8 cellular contexts compared by ENCODE assay signal in the genomic region with DNA sequence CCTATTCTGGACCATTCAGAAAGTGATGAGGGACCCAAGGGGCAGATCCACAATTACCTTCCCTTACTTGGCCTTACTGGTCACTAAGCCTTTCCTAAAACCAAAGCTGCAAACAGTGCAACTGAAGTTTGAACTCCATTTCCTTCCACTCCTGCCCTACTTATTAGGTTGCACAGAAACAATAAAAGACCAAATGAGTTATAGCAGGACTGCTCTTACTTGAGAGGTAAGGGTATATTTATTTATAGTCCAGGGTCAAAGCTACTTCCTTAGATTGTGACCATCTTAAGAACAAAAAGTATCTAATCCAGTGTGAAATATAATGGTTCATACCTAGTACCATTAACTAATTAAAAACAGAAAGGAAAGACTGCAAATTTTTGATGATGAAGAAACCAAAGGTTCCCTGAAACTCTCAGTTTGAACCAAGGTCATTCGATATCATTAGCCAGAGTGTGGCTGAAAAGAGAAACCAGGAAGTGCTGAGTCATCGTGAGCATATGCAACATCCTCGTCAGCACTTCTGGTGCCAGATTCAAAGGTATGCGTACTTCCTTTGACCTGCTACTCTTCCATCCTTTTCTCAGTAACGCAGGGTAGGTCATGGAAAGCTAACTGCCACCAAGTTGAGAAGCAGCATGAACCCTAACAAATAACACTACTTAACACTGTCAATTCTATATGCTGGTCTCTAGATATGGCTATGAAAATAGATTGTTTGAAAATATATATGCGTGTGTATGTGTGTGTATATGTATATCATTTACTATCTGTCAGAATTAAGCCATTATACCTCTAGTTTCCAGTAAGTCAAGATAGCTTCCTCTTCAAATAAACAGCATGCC. TPM values are rescaled to one million over a fixed set of nuclear protein-coding genes. Genes with fewer than 3 reads are reported as not detected.
DNase-seq lines count a peak whose midpoint lies in the region; ATAC-seq and TF ChIP-seq lines count a peak whose summit lies in the region.

No MANE protein-coding gene starts in this region.

- peaks cover 2% of the 10 kb centered on the region for H3K36me3 ChIP-seq in OCI-LY3 (replicated peaks; ENCODE audit: low read depth, low read length)

- intact Hi-C loops in head of caudate nucleus (cut with DNase I): no loop called here

- H3K27ac ChIP-seq in OCI-LY3 (ENCODE audit: low read length): peak overlapping the region; percentile 92

- H4K20me1 ChIP-seq in OCI-LY3 (ENCODE audit: insufficient read depth, low read length): peaks cover 67% of the 10 kb centered on the region

- H3K4me3 ChIP-seq in OCI-LY3 (ENCODE audit: low read length): peak overlapping the region; percentile 69

- peak overlapping the region; percentile 57 for H3K9ac ChIP-seq in OCI-LY3 (ENCODE audit: low read length)

- no peaks in the 10 kb centered on the region for H3K27me3 ChIP-seq in OCI-LY3 (ENCODE audit: low read depth, low read length)

- H3K9me3 ChIP-seq in OCI-LY3 (ENCODE audit: insufficient read depth, low read length): no peaks in the 10 kb centered on the region; the same call in 1 of the 2 replicates

- no peak overlapping the region for H2AFZ ChIP-seq in OCI-LY3 (ENCODE audit: low read depth, low read length)

- DNase-seq in COLO829 (ENCODE audit: low spot score) (peak; percentile 85), head of caudate nucleus (peak in 24 of 42 donors; percentile 8 to 72 (median 32)), pulmonary artery endothelial cell (ENCODE audit: low read depth, low spot score) (peak; percentile 80), ecto neural progenitor cell (ENCODE audit: low spot score) (no peak)
- DNase-seq in activated gamma-delta T cell treated with anti-CD3 and anti-CD28 coated beads, Interleukin-2, amount 50 U/mL, for 16 hours (ENCODE audit: low read depth): peak; percentile 38

- H3K4me2 ChIP-seq in OCI-LY3 (ENCODE audit: low read length): peak overlapping the region; percentile 94

- H3K4me1 ChIP-seq in OCI-LY3 (ENCODE audit: low read length): peaks cover 69% of the 10 kb centered on the region

- no peak for TF ChIP-seq CTCF in OCI-LY3 (IDR thresholded peaks at IDR 0.05; ENCODE audit: low read depth, low read length)

- peak; percentile 79 for ATAC-seq in GM19351 (IDR thresholded peaks at IDR 0.05; ENCODE audit: unreplicated experiment)
- ATAC-seq in HG03354 (IDR thresholded peaks at IDR 0.05; ENCODE audit: poor library complexity, severe bottlenecking, unreplicated experiment): peak; percentile 81

- peaks cover 84% of the 10 kb centered on the region for H3K79me2 ChIP-seq in OCI-LY3 (ENCODE audit: low read length)

RNA-seq across cellular contexts. Expression of a gene that starts 26.8 kb away (rescaled TPM):
- 22.0 and 33.7 TPM in 2 replicates for total RNA-seq in pulmonary artery endothelial cell
